8 cellular contexts compared by ENCODE assay signal in the genomic region with DNA sequence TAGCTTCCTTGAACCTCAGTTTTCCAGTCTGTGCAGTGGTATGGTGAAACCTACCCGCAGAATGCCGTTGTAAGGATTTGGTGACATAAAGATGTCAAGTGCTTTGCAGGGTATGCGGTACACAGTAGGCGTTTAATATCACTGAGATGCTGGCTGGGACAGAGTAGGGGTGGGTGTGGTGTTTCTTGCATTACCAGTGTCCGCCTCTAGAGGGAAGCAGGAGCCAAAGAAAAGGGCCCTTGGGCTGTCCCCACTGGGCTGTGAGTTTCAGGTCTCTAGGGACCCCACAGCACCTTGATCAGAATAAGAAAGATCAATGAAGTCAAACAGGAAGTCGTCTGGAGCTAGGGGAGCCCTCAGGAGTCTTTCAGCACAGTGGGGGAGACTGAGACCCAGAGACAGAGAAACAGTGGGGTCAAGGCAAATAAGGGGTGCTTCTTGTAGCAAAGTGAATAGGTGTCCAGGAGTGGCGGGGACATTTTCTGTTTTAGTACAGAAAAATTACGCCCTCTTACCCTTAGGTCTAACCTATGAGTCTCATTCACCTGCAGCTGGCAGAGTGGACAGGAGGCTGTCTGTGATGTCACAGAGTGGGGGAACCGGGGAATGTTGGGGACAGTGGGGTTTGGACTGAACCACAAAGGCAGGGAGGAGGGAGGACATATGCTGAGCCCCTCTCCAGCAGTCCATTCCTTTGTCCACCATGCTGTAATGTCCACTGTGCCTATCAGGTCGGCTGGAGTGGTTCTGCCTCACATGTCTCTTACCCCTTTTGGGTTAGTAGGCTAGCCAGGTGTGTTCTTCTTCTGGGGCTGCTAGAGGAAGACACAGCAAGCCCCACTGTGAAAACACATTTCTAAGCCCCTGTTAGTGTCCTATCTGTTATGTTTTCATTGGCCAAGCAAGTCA. TPM values are rescaled to one million over a fixed set of nuclear protein-coding genes. Genes with fewer than 3 reads are reported as not detected.
A peak's percentile ranks its signal among the peaks of the same experiment; 100 is the strongest.
DNase-seq lines count a peak whose midpoint lies in the region; ATAC-seq and TF ChIP-seq lines count a peak whose summit lies in the region.

No MANE protein-coding gene starts in this region.

- in situ Hi-C loops in gastrocnemius medialis (cut with MboI; ENCODE audit: low sequenced_read_pairs in 4 of 4): no loop called here

- peak; percentile 70 for ATAC-seq in GM18502 (IDR thresholded peaks at IDR 0.05; ENCODE audit: poor library complexity, unreplicated experiment)
- ATAC-seq in HG03196 (IDR thresholded peaks at IDR 0.05; ENCODE audit: unreplicated experiment): peak; percentile 70
- ATAC-seq in heart left ventricle: peak in 3 of 4 donors; percentile 54 to 69 (median 67)
- peak in 1 of 2 donors; percentile 58 for ATAC-seq in gastrocnemius medialis
- ATAC-seq in HG03097 (IDR thresholded peaks at IDR 0.05; ENCODE audit: low FRiP score, unreplicated experiment): no peak

- no peak overlapping the region for H3K4me3 ChIP-seq in AG04450 (ENCODE audit: low read depth, low read length)
- no peak overlapping the region for H3K4me3 ChIP-seq in heart left ventricle
- no peak overlapping the region for H3K4me3 ChIP-seq in gastrocnemius medialis

- TF ChIP-seq CTCF in AG04450 (IDR thresholded peaks at IDR 0.05; ENCODE audit: low read depth, low read length): peak; percentile 93
- TF ChIP-seq CTCF in RWPE1 (conservative IDR thresholded peaks at IDR 0.05; ENCODE audit: low read depth): peak; percentile 96
- TF ChIP-seq CTCF in heart left ventricle (IDR thresholded peaks at IDR 0.05): peak; percentile 52 to 77 (median 70)
- TF ChIP-seq CTCF in gastrocnemius medialis (IDR thresholded peaks at IDR 0.05 in 4 of 5, conservative IDR thresholded peaks at IDR 0.05 in 1 of 5): peak in 4 of 5 experiments; percentile 59 to 68 (median 64)

- intact Hi-C loops in heart left ventricle (cut with DNase I) (loop anchor here in 8 of 10 donors (1.0 to 10.0 kb wide), 4 partner anchors 350 to 362 kb away; no protein-coding TSS in a partner anchor), gastrocnemius medialis (cut with DNase I; ENCODE audit: low total_unique reads) (loop anchor here (10.0 kb wide), 1 partner anchor 352 kb away; no protein-coding TSS in a partner anchor)

- 31 to 38% (median 33%) methylated on average over 9 to 10 of the region's 10 CpGs for WGBS in heart left ventricle, 4 donors

- H3K27ac ChIP-seq in AG04450 (ENCODE audit: low read depth, low read length) (no peak overlapping the region), RWPE1 (no peak overlapping the region), heart left ventricle (no peak overlapping the region), gastrocnemius medialis (no peak overlapping the region)

- DNase-seq in AG04450 (ENCODE audit: low read depth, low spot score) (no peak), RWPE1 (ENCODE audit: low spot score) (peak; percentile 94), heart left ventricle (peak in 2 of 5 donors; percentile 16 to 26), gastrocnemius medialis (no peak)
- DNase-seq in activated naive CD4-positive, alpha-beta T cell treated with Interleukin-2 at 50 U/mL for 16 hours: peak; percentile 67

- POLR2A ChIA-PET in AG04450 (lab: Yijun Ruan, JAX) (no interaction called here), RWPE1 (lab: Yijun Ruan, JAX; ENCODE audit: low non-redundant PET) (no interaction called here)

- H3K36me3 ChIP-seq in heart left ventricle (no peaks in the 10 kb centered on the region), gastrocnemius medialis (no peaks in the 10 kb centered on the region)

- H3K4me1 ChIP-seq in heart left ventricle (no peaks in the 10 kb centered on the region), gastrocnemius medialis (no peaks in the 10 kb centered on the region)

- TF ChIP-seq POLR2A in heart left ventricle (IDR thresholded peaks at IDR 0.05) (no peak), gastrocnemius medialis (IDR thresholded peaks at IDR 0.05) (no peak)

- CTCF ChIA-PET in AG04450 (lab: Charles Lee) (interaction anchor here (0.5 to 6.4 kb wide), 32 partner anchors 9 to 370 kb away, joined by 3 to 49 read pairs (median 4); no protein-coding TSS in a partner anchor), RWPE1 (lab: Yijun Ruan, JAX) (interaction anchor here (0.5 to 2.2 kb wide), 20 partner anchors 9 to 1038 kb away, joined by 3 to 11 read pairs (median 4); no protein-coding TSS in a partner anchor)

- H3K27me3 ChIP-seq in AG04450 (ENCODE audit: control insufficient read depth, insufficient read depth, low read length) (peaks cover 17% of the 10 kb centered on the region), heart left ventricle (peaks cover 0 to 24% (median 6%) of the 10 kb centered on the region in 9 donors), gastrocnemius medialis (peaks cover 0 to 9% (median 0%) of the 10 kb centered on the region in 3 donors)

- H3K9me3 ChIP-seq in AG04450 (ENCODE audit: control insufficient read depth, insufficient read depth, low read length) (no peaks in the 10 kb centered on the region), heart left ventricle (no peaks in the 10 kb centered on the region), gastrocnemius medialis (no peaks in the 10 kb centered on the region)

RNA-seq across cellular contexts. Expression of gene TEX53, which starts 4.7 kb away (rescaled TPM):
- polyA plus RNA-seq in AG04450 (2011; rRNA removed) (not detected in 2 replicates), heart left ventricle (not detected)
- polyA minus RNA-seq in AG04450 (2011; rRNA and poly(A)+ RNA removed): not detected in 2 replicates
- total RNA-seq in heart left ventricle (not detected), gastrocnemius medialis (not detected)

RNA-seq across cellular contexts. Expression of gene TEX48, which starts 19.7 kb away (rescaled TPM):
- polyA plus RNA-seq in AG04450 (2011; rRNA removed): not detected in 2 replicates
- polyA minus RNA-seq in AG04450 (2011; rRNA and poly(A)+ RNA removed): not detected in 2 replicates
- not detected for total RNA-seq in heart left ventricle
- not detected for polyA plus RNA-seq in heart left ventricle
- not detected for total RNA-seq in gastrocnemius medialis

RNA-seq across cellular contexts. Expression of gene TMEM268, which starts 51.2 kb away (rescaled TPM):
- 15.1 and 16.1 TPM in 2 replicates for polyA plus RNA-seq in AG04450 (2011; rRNA removed)
- polyA minus RNA-seq in AG04450 (2011; rRNA and poly(A)+ RNA removed): 13.0 and 13.9 TPM in 2 replicates
- total RNA-seq in heart left ventricle: 1 to 10 TPM; 1.3 to 6.4 (median 3.7) TPM
- polyA plus RNA-seq in heart left ventricle: 1 to 10 TPM in 1 of 2 donors, under 1 TPM in 1; 0.91 to 1.9 TPM
- total RNA-seq in gastrocnemius medialis: 1 to 10 TPM; 4.9 to 6.0 (median 5.4) TPM

Comparison
In these comparisons a context has a peak if more than half of its experiments do, and no peak if none do; other contexts are left out.
1. DNase-seq: peak in RWPE1 (single experiment) and activated naive CD4-positive, alpha-beta T cell treated with Interleukin-2 at 50 U/mL for 16 hours (single experiment); none in AG04450 (single experiment) and gastrocnemius medialis (0 of 2).
2. Peak in every context shown above with its lines, with median percentiles within 50 percentile points of each other: CTCF ChIP-seq.